Comparison of ENCODE assay signal across 7 cellular contexts in the genomic region with DNA sequence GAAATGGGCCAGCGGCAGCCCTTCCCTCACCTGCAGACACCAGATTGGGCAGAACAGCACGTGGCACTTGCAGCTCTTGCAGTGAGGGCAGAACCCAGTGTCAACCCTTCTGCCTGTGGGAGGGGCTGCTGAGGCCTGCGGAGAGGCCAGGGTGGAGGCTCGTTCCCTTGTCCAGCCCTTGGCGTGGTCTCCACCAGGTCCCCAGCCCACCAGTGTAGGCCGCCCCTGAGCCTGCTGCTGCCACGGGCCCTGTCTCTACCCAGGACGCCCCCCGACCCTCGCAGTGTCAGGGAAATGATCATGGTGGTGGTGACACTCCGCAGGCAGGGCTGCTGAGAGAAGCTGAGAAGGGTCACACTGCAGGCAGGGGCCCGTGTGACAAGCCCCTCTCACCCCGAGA. TPM values are rescaled to one million over a fixed set of nuclear protein-coding genes. Genes with fewer than 3 reads are reported as not detected.
"Had no signal": no experiment of that assay in that cellular context is flagged by ENCODE, and none has a peak within 500 bp of the region (broad histone marks: within the 10 kb centered on the region; RNA-seq: fewer than 3 reads in every experiment).

No MANE protein-coding gene starts in this region.

RNA-seq across cellular contexts. Expression of gene GGT5, which starts 11.3 kb away (rescaled TPM):
- total RNA-seq: activated B cell treated with CpG ODN at 0.5 μM for 24 hours; activated CD4-positive, alpha-beta memory T cell treated with anti-CD3 and anti-CD28 coated beads for 36 hours; activated CD8-positive, alpha-beta memory T cell treated with anti-CD3 and anti-CD28 coated beads for 36 hours; activated CD8-positive, alpha-beta T cell treated with anti-CD3 and anti-CD28 coated beads for 36 hours; activated naive CD4-positive, alpha-beta T cell treated with anti-CD3 and anti-CD28 coated beads for 36 hours; activated naive CD8-positive, alpha-beta T cell treated with anti-CD3 and anti-CD28 coated beads for 36 hours; activated T-helper 1 cell treated with anti-CD3 and anti-CD28 coated beads, Interleukin-12 subunit alpha, Interleukin-12 subunit beta, Interleukin-2, Interleukin-4 antibody, amounts not matched to agents 30 ng/mL and 10 ng/mL and 1 ng/mL, durations not matched to agents 14 hours and 24 hours and 36 hours had no signal
